35 cellular contexts compared by ENCODE assay signal in the genomic region with DNA sequence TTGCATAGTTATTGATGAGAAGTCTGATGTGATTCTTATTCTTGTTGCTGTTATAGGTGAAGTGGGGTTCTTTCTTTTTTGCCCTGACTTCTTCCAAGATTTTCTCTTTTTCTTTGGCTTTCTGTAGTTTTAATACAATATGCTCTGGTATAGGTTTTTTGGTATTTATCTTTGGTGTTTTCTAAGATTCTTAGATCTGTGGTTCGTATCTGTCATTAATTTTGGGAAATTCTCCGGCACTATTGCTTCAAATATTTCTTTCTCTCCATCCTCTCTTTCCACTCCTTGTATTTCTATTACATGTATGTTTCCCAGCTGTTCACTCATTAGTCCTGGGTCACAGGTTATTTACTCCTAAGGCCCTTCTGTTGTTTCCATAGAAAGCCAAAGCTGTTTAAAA.
"Had no signal": no experiment of that assay in that cellular context is flagged by ENCODE, and none has a peak within 500 bp of the region (broad histone marks: within the 10 kb centered on the region; RNA-seq: fewer than 3 reads in every experiment).

No MANE protein-coding gene starts in this region.

- H3K4me3 ChIP-seq: MG63 had no signal

- H3K36me3 ChIP-seq: MG63 had no signal

- H3K9me3 ChIP-seq: MG63 had no signal

- DNase-seq: Kasumi-1, MG63, MM.1S, MV-4-11, NCI-H1048, NCI-H1092, NCI-H1092 treated with DMSO at 0.1 percent for 48 hours, NCI-H1105, NCI-H1105 treated with DMSO at 0.1 percent for 48 hours, NCI-H1417, NCI-H1417 treated with DMSO at 0.1 percent for 48 hours, NCI-H1436, NCI-H1436 treated with DMSO at 0.1 percent for 48 hours, NCI-H146, NCI-H1694, NCI-H1694 treated with DMSO at 0.1 percent for 48 hours, NCI-H187, NCI-H187 treated with DMSO at 0.1 percent for 48 hours, NCI-H1930, NCI-H2029, NCI-H2029 treated with DMSO at 0.1 percent for 48 hours, NCI-H2081, NCI-H2081 treated with DMSO at 0.1 percent for 48 hours, NCI-H2107, NCI-H2171, NCI-H2171 treated with DMSO at 0.1 percent for 48 hours, NCI-H2227 treated with DMSO at 0.1 percent for 48 hours, NCI-H226, NCI-H345, NCI-H446, NCI-H446 treated with DMSO at 0.1 percent for 48 hours, NCI-H510A, NCI-H510A treated with DMSO at 0.1 percent for 48 hours, NCI-H524 treated with DMSO at 0.1 percent for 48 hours, NCI-H526 had no signal

- H3K27me3 ChIP-seq: MG63 had no signal
